ENCODE assay signal across 23 cellular contexts in genomic region chr10:118291122-118291521, GRCh38.
"Had no signal": no experiment of that assay in that cellular context is flagged by ENCODE, and none has a peak within 500 bp of the region (broad histone marks: within the 10 kb centered on the region; RNA-seq: fewer than 3 reads in every experiment).

No MANE protein-coding gene starts in this region.

- H3K27ac ChIP-seq: hepatocyte, left lung, lower lobe of right lung, ovary, right atrium auricular region, right lobe of liver, stomach, testis, thyroid gland, transverse colon, upper lobe of left lung, vagina had no signal

- H3K27me3 ChIP-seq: ovary, right atrium auricular region, testis, thyroid gland, upper lobe of left lung, vagina had no signal

- H3K4me2 ChIP-seq: hepatocyte, smooth muscle cell had no signal

- H2AFZ ChIP-seq: hepatocyte had no signal

- H3K4me3 ChIP-seq: hepatocyte, left lung, lower lobe of right lung, ovary, right atrium auricular region, right lobe of liver, smooth muscle cell, stomach, testis, thyroid gland, transverse colon, upper lobe of left lung, vagina had no signal

- ATAC-seq: left cardiac atrium; left lung; lower lobe of right lung; naive thymus-derived CD4-positive, alpha-beta T cell; natural killer cell treated with Interleukin-12 subunit alpha and Interleukin-12 subunit beta and Interleukin-15 and Interleukin-18, amount 100 ng/mL, for 72 hours; right lobe of liver; stimulated activated naive B cell treated with anti-CD40 and anti-IgM and Interleukin-4, amounts not matched to agents 10 μg/mL and 1 μg/mL and 100 μg/mL, for 72 hours; stimulated activated naive CD8-positive, alpha-beta T cell treated with anti-CD3 and anti-CD28 coated beads, Interleukin-15, Interleukin-2, amounts not matched to agents 100 U/mL and 50 U/mL, for 24 hours had no signal

- H3K4me1 ChIP-seq: left lung, lower lobe of right lung, right atrium auricular region, right lobe of liver, stomach, testis, thyroid gland, upper lobe of left lung, vagina had no signal

- H3K9me3 ChIP-seq: left lung, lower lobe of right lung, ovary, right atrium auricular region, right lobe of liver, stomach, testis, thyroid gland, transverse colon, upper lobe of left lung, vagina had no signal

- H3K79me2 ChIP-seq: hepatocyte had no signal

- H3K36me3 ChIP-seq: left lung, lower lobe of right lung, ovary, right atrium auricular region, right lobe of liver, stomach, thyroid gland, transverse colon, upper lobe of left lung, vagina had no signal

- DNase-seq: islet precursor cell; kidney glomerular epithelial cell; left cardiac atrium; left lung; lower lobe of right lung; naive thymus-derived CD4-positive, alpha-beta T cell; ovary; right lobe of liver; stimulated activated CD4-positive, alpha-beta T cell treated with anti-CD3 and anti-CD28 coated beads, Interleukin-15, amount 100 ng/mL, for 24 hours; stimulated activated CD4-positive, alpha-beta T cell treated with anti-CD3 and anti-CD28 coated beads, Interleukin-2, amount 100 ng/mL, for 24 hours; stimulated activated CD4-positive, alpha-beta T cell treated with anti-CD3 and anti-CD28 coated beads, Interleukin-4, amount 100 ng/mL, for 1 hour; stimulated activated naive B cell treated with anti-CD40 and anti-IgM and Interleukin-4, amounts not matched to agents 10 μg/mL and 1 μg/mL and 100 μg/mL, for 72 hours; stimulated activated naive CD8-positive, alpha-beta T cell treated with anti-CD3 and anti-CD28 coated beads, Interleukin-15, Interleukin-2, amounts not matched to agents 100 U/mL and 50 U/mL, for 24 hours; stomach; testis; thyroid gland; transverse colon; upper lobe of left lung had no signal
